ENCODE assay signal across 8 cellular contexts in genomic region chr15:58331562-58331902, GRCh38.
DNase-seq lines count a peak whose midpoint lies in the region; ATAC-seq, FAIRE-seq and TF ChIP-seq lines count a peak whose summit lies in the region.

No MANE protein-coding gene starts in this region.

- H3K9ac ChIP-seq in astrocyte (ENCODE audit: low read length): peak overlapping the region; percentile 19

- no peak for FAIRE-seq in astrocyte (lab: Jason Lieb, UNC)

- H3K9me3 Mint-ChIP-seq in astrocyte (ENCODE audit: unreplicated experiment): no peaks in the 10 kb centered on the region

- peak overlapping the region; percentile 99 for H3K27ac Mint-ChIP-seq in astrocyte (ENCODE audit: unreplicated experiment)

- no peaks in the 10 kb centered on the region for H4K20me1 ChIP-seq in astrocyte (ENCODE audit: insufficient read depth, low read length)

- H3K27ac ChIP-seq in astrocyte (ENCODE audit: low read depth, low read length) (peak overlapping the region; percentile 58), lower lobe of right lung (peak overlapping the region; percentile 82)

- H3K36me3 Mint-ChIP-seq in astrocyte (ENCODE audit: low read depth, unreplicated experiment): peaks cover 1% of the 10 kb centered on the region

- H3K79me2 ChIP-seq in astrocyte (ENCODE audit: insufficient read depth, low read length): no peaks in the 10 kb centered on the region

- peak; percentile 34 for ATAC-seq in Right ventricle myocardium inferior
- peak; percentile 63 to 76 for ATAC-seq in lower lobe of right lung
- ATAC-seq in GM21423 (IDR thresholded peaks at IDR 0.05; ENCODE audit: unreplicated experiment): no peak

- no peak for TF ChIP-seq CTCF in astrocyte (IDR thresholded peaks at IDR 0.05; ENCODE audit: insufficient read depth, low read depth, low read length)
- no peak for TF ChIP-seq CTCF in lower lobe of right lung (IDR thresholded peaks at IDR 0.05)
- TF ChIP-seq CTCF in GM13977 (IDR thresholded peaks at IDR 0.05; ENCODE audit: extremely low read depth, insufficient read depth, missing control alignments): no peak

- peak overlapping the region; percentile 71 for H3K4me2 ChIP-seq in astrocyte (ENCODE audit: low read length)

- peaks cover 28% of the 10 kb centered on the region for H3K4me1 Mint-ChIP-seq in astrocyte (ENCODE audit: low read depth, unreplicated experiment)

- H3K4me3 ChIP-seq in astrocyte (ENCODE audit: insufficient read depth, low read depth, low read length): no peak overlapping the region
- H3K4me3 ChIP-seq in lower lobe of right lung: no peak overlapping the region

- in situ Hi-C loops in GM13977 (cut with MboI; ENCODE audit: low pct_unique_long_range_greater_than_20kb, low sequenced_read_pairs, unreplicated experiment): no loop called here

- no peak overlapping the region for H2AFZ ChIP-seq in astrocyte (ENCODE audit: low read depth, low read length)

- intact Hi-C loops in Right ventricle myocardium inferior (cut with DNase I): loop anchor here (2.0 to 10.0 kb wide), 4 partner anchors 61 to 443 kb away; partner anchors contain the start of genes ADAM10 and MINDY2
- intact Hi-C loops in cardiac septum (cut with DNase I): loop anchor here (5.0 kb wide), 4 partner anchors 59 to 336 kb away; no protein-coding TSS in a partner anchor
- intact Hi-C loops in lower lobe of right lung (cut with DNase I): no loop called here

- H3K27me3 ChIP-seq in astrocyte (ENCODE audit: insufficient read depth, low read length): no peaks in the 10 kb centered on the region
- no peaks in the 10 kb centered on the region for H3K27me3 ChIP-seq in lower lobe of right lung (ENCODE audit: low read depth)

- H3K4me3 Mint-ChIP-seq in astrocyte (ENCODE audit: unreplicated experiment): no peak overlapping the region

- H3K27me3 Mint-ChIP-seq in astrocyte (ENCODE audit: low read depth, unreplicated experiment): no peaks in the 10 kb centered on the region

- no peaks in the 10 kb centered on the region for H3K9me3 ChIP-seq in astrocyte (ENCODE audit: insufficient read depth, low read depth, low read length)
- no peaks in the 10 kb centered on the region for H3K9me3 ChIP-seq in lower lobe of right lung

- DNase-seq in Right ventricle myocardium inferior (ENCODE audit: missing footprints) (no peak), cardiac septum (ENCODE audit: low spot score) (no peak), astrocyte (ENCODE audit: low read depth) (no peak), lower lobe of right lung (no peak), GM13977 (ENCODE audit: low spot score) (no peak), NCI-H1417 (lab: John Stamatoyannopoulos, UW) (no peak)
- no peak for DNase-seq in stimulated activated CD4-positive, alpha-beta T cell treated with anti-CD3 and anti-CD28 coated beads, Interleukin-4, amount 100 ng/mL, for 4 hours

- peaks cover 19% of the 10 kb centered on the region for H3K4me1 ChIP-seq in astrocyte (ENCODE audit: insufficient read depth, low read length)
- H3K4me1 ChIP-seq in lower lobe of right lung: peaks cover 35% of the 10 kb centered on the region

- H3K36me3 ChIP-seq in astrocyte (ENCODE audit: insufficient read depth, low read length) (no peaks in the 10 kb centered on the region), lower lobe of right lung (no peaks in the 10 kb centered on the region)
